ENCODE assay signal across 19 cellular contexts in genomic region chr3:145219355-145220196, GRCh38.
DNase-seq lines count a peak whose midpoint lies in the region; ATAC-seq and TF ChIP-seq lines count a peak whose summit lies in the region.
"Had no signal": no experiment of that assay in that cellular context is flagged by ENCODE, and none has a peak within 500 bp of the region (broad histone marks: within the 10 kb centered on the region; RNA-seq: fewer than 3 reads in every experiment).

No MANE protein-coding gene starts in this region.

- peak; percentile 61 for DNase-seq in DMS153 treated with DMSO at 0.1 percent for 48 hours (lab: John Stamatoyannopoulos, UW; ENCODE audit: unreplicated experiment)
- DNase-seq in NCI-H748 treated with DMSO at 0.1 percent for 48 hours (lab: John Stamatoyannopoulos, UW) = peak; percentile 18
- peak; percentile 9 for DNase-seq in globus pallidus (ENCODE audit: low spot score)
- DNase-seq in CD8-positive, alpha-beta T cell = no peak
- DNase-seq in foreskin fibroblast = no peak
- DNase-seq in activated naive CD4-positive, alpha-beta T cell treated with anti-CD3 and anti-CD28 coated beads, Interleukin-2, amount 50 U/mL, for 72 hours (ENCODE audit: low spot score in 2 of 2) = no peak
- DNase-seq in OCI-M2 (lab: John Stamatoyannopoulos, UW; ENCODE audit: unreplicated experiment) = no peak
- DNase-seq: activated CD4-positive, alpha-beta T cell treated with anti-CD3 and anti-CD28 coated beads, Interleukin-2, amount 10 ng/mL, durations not matched to agents 24 days and 14 days; activated naive CD4-positive, alpha-beta T cell treated with anti-CD3 and anti-CD28 coated beads, Interleukin-2, amount 50 U/mL, for 16 hours; brain microvascular endothelial cell; DMS79; dorsolateral prefrontal cortex; left cardiac atrium; occipital lobe; PC-3; tibial artery had no signal

- H3K27ac Mint-ChIP-seq in CD8-positive, alpha-beta T cell = no peak overlapping the region
- H3K27ac Mint-ChIP-seq in activated naive CD4-positive, alpha-beta T cell treated with anti-CD3 and anti-CD28 coated beads, Interleukin-2, amount 50 U/mL, for 72 hours = no peak overlapping the region
- H3K27ac Mint-ChIP-seq: activated CD4-positive, alpha-beta T cell treated with anti-CD3 and anti-CD28 coated beads, Interleukin-2, amount 10 ng/mL, durations not matched to agents 24 days and 14 days; B cell had no signal

- H3K36me3 Mint-ChIP-seq in CD8-positive, alpha-beta T cell = no peaks in the 10 kb centered on the region
- H3K36me3 Mint-ChIP-seq in activated naive CD4-positive, alpha-beta T cell treated with anti-CD3 and anti-CD28 coated beads, Interleukin-2, amount 50 U/mL, for 72 hours = no peaks in the 10 kb centered on the region

- H3K27ac ChIP-seq in ACC112 (ENCODE audit: low read depth, low read length) = no peak overlapping the region
- no peak overlapping the region for H3K27ac ChIP-seq in CD8-positive, alpha-beta T cell (ENCODE audit: low read depth, low read length)
- H3K27ac ChIP-seq: brain microvascular endothelial cell, dorsolateral prefrontal cortex, SJSA1, tibial artery had no signal

- H2AFZ ChIP-seq in ACC112 (ENCODE audit: low read length, unreplicated experiment) = peak overlapping the region; percentile 32

- no peaks in the 10 kb centered on the region for H3K36me3 ChIP-seq in ACC112 (ENCODE audit: insufficient read depth, low read length)
- no peaks in the 10 kb centered on the region for H3K36me3 ChIP-seq in CD8-positive, alpha-beta T cell (ENCODE audit: insufficient read depth, low read length)
- H3K36me3 ChIP-seq: brain microvascular endothelial cell, SJSA1, tibial artery had no signal

- no peaks in the 10 kb centered on the region for H3K4me1 Mint-ChIP-seq in CD8-positive, alpha-beta T cell (ENCODE audit: low read depth)
- H3K4me1 Mint-ChIP-seq: activated CD4-positive, alpha-beta T cell treated with anti-CD3 and anti-CD28 coated beads, Interleukin-2, amount 10 ng/mL, durations not matched to agents 24 days and 14 days; B cell had no signal

- peaks cover 6% of the 10 kb centered on the region for H3K4me1 ChIP-seq in ACC112 (ENCODE audit: control insufficient read depth, insufficient read depth, low read length, unreplicated experiment)
- H3K4me1 ChIP-seq in CD8-positive, alpha-beta T cell (ENCODE audit: insufficient read depth, low read length) = no peaks in the 10 kb centered on the region
- H3K4me1 ChIP-seq: SJSA1, tibial artery had no signal

- intact Hi-C loops in CD8-positive, alpha-beta T cell (cut with DNase I, micrococcal nuclease) = loop anchor here in 1 of 2 experiments (5.0 kb wide), 1 partner anchor 403 kb away; no protein-coding TSS in a partner anchor

- no peaks in the 10 kb centered on the region for H3K9me3 ChIP-seq in CD8-positive, alpha-beta T cell (ENCODE audit: low read length)
- H3K9me3 ChIP-seq: SJSA1, tibial artery had no signal

- POLR2A ChIA-PET in CD8-positive, alpha-beta T cell (lab: Charles Lee) = no interaction called here

- H3K79me2 ChIP-seq in ACC112 (ENCODE audit: control insufficient read depth, insufficient read depth, low read length, unreplicated experiment) = no peaks in the 10 kb centered on the region

- CTCF ChIA-PET in CD8-positive, alpha-beta T cell (lab: Charles Lee) = no interaction called here

- H3K4me3 ChIP-seq in ACC112 (ENCODE audit: low read depth, low read length) (no peak overlapping the region), foreskin fibroblast (ENCODE audit: low read depth in 1 of 2, low read length in 2 of 2) (no peak overlapping the region)
- H3K4me3 ChIP-seq in CD8-positive, alpha-beta T cell (ENCODE audit: low read depth, low read length) = no peak overlapping the region
- H3K4me3 ChIP-seq: dorsolateral prefrontal cortex, SJSA1, tibial artery had no signal

- no peak for ATAC-seq in CD8-positive, alpha-beta T cell
- no peak for ATAC-seq in activated naive CD4-positive, alpha-beta T cell treated with anti-CD3 and anti-CD28 coated beads, Interleukin-2, amount 50 U/mL, for 72 hours
- ATAC-seq: left cardiac atrium, PC-3 had no signal

- H3K27me3 Mint-ChIP-seq in CD8-positive, alpha-beta T cell (ENCODE audit: low read depth) = no peaks in the 10 kb centered on the region
- H3K27me3 Mint-ChIP-seq: activated CD4-positive, alpha-beta T cell treated with anti-CD3 and anti-CD28 coated beads, Interleukin-2, amount 10 ng/mL, durations not matched to agents 24 days and 14 days; B cell had no signal

- no peak overlapping the region for H3K4me3 Mint-ChIP-seq in CD8-positive, alpha-beta T cell
- H3K4me3 Mint-ChIP-seq: activated CD4-positive, alpha-beta T cell treated with anti-CD3 and anti-CD28 coated beads, Interleukin-2, amount 10 ng/mL, durations not matched to agents 24 days and 14 days; B cell had no signal

- H3K9me3 Mint-ChIP-seq in CD8-positive, alpha-beta T cell = peaks cover 6% of the 10 kb centered on the region
- H3K9me3 Mint-ChIP-seq in activated naive CD4-positive, alpha-beta T cell treated with anti-CD3 and anti-CD28 coated beads, Interleukin-2, amount 50 U/mL, for 72 hours = peaks cover 9 to 20% of the 10 kb centered on the region in 2 donors

- no peaks in the 10 kb centered on the region for H3K27me3 ChIP-seq in ACC112 (ENCODE audit: insufficient read depth, low read length)
- H3K27me3 ChIP-seq in CD8-positive, alpha-beta T cell (ENCODE audit: insufficient read depth, low read length) = no peaks in the 10 kb centered on the region
- H3K27me3 ChIP-seq: brain microvascular endothelial cell, dorsolateral prefrontal cortex, SJSA1, tibial artery had no signal

- no peak for TF ChIP-seq CTCF in CD8-positive, alpha-beta T cell (IDR thresholded peaks at IDR 0.05)
- no peak for TF ChIP-seq CTCF in foreskin fibroblast (IDR thresholded peaks at IDR 0.05; ENCODE audit: low read depth, low read length)

Comparison
In these comparisons a context has a peak if more than half of its experiments do, and no peak if none do; other contexts are left out.
1. DNase-seq: peak in DMS153 treated with DMSO at 0.1 percent for 48 hours (single experiment), NCI-H748 treated with DMSO at 0.1 percent for 48 hours (single experiment) and globus pallidus (single experiment); none in CD8-positive, alpha-beta T cell (0 of 7), foreskin fibroblast (0 of 2), activated naive CD4-positive, alpha-beta T cell treated with anti-CD3 and anti-CD28 coated beads, Interleukin-2, amount 50 U/mL, for 72 hours (0 of 2) and OCI-M2 (single experiment).